Comparison of ENCODE assay signal across 10 cellular contexts in genomic region chr22:36366291-36366708, GRCh38. TPM values are rescaled to one million over a fixed set of nuclear protein-coding genes. Genes with fewer than 3 reads are reported as not detected.
DNase-seq lines count a peak whose midpoint lies in the region; ATAC-seq and TF ChIP-seq lines count a peak whose summit lies in the region.
"Had no signal": no experiment of that assay in that cellular context is flagged by ENCODE, and none has a peak within 500 bp of the region (broad histone marks: within the 10 kb centered on the region; RNA-seq: fewer than 3 reads in every experiment).

No MANE protein-coding gene starts in this region.

- H3K4me3 Mint-ChIP-seq in WTC11, result no peak overlapping the region

- peak overlapping the region; percentile 80 for H3K27ac ChIP-seq in foreskin keratinocyte
- H3K27ac ChIP-seq in rectal smooth muscle tissue (ENCODE audit: low read depth, low read length), result peak overlapping the region; percentile 94
- H3K27ac ChIP-seq: HL-60 had no signal

- H3K27me3 ChIP-seq in foreskin keratinocyte (no peaks in the 10 kb centered on the region), rectal smooth muscle tissue (ENCODE audit: control insufficient read depth, insufficient read depth, low read length) (no peaks in the 10 kb centered on the region)

- no peak overlapping the region for H3K4me3 ChIP-seq in rectal smooth muscle tissue (ENCODE audit: low read length)

- CTCF ChIA-PET in WTC11 (lab: Charles Lee), result interaction anchor here (1.0 kb wide), 1 partner anchor 14 kb away, joined by 5 read pairs; no protein-coding TSS in a partner anchor

- DNase-seq in ELR (ENCODE audit: low read depth), result peak; percentile 46
- DNase-seq in WTC11 (ENCODE audit: low spot score), result no peak
- DNase-seq in foreskin keratinocyte, result peak in 1 of 2 donors; percentile 40
- DNase-seq in central memory CD4-positive, alpha-beta T cell, result no peak
- no peak for DNase-seq in SHP77 treated with DMSO at 0.1 percent for 48 hours (lab: John Stamatoyannopoulos, UW)
- DNase-seq in globus pallidus (ENCODE audit: low spot score), result no peak
- DNase-seq: hippocampal formation had no signal

- no peaks in the 10 kb centered on the region for H3K36me3 ChIP-seq in rectal smooth muscle tissue (ENCODE audit: control insufficient read depth, insufficient read depth, low read length)

- ATAC-seq in WTC11 (no peak), foreskin keratinocyte (no peak), GM18502 (IDR thresholded peaks at IDR 0.05; ENCODE audit: poor library complexity, unreplicated experiment) (no peak)

- peaks cover 90% of the 10 kb centered on the region for H3K4me1 ChIP-seq in foreskin keratinocyte
- H3K4me1 ChIP-seq in rectal smooth muscle tissue (ENCODE audit: control insufficient read depth, insufficient read depth, low read length), result peaks cover 91% of the 10 kb centered on the region

- no peaks in the 10 kb centered on the region for H3K9me3 Mint-ChIP-seq in WTC11

- no peaks in the 10 kb centered on the region for H3K27me3 Mint-ChIP-seq in WTC11 (ENCODE audit: low read depth)

- no peak overlapping the region for H3K9ac ChIP-seq in rectal smooth muscle tissue (ENCODE audit: low read length)

- H3K27ac Mint-ChIP-seq in WTC11, result peak overlapping the region; percentile 100

- POLR2A ChIA-PET in WTC11 (lab: Charles Lee), result interaction anchor here (1.0 to 8.0 kb wide), 2 partner anchors 20 to 38 kb away, joined by 3 to 66 read pairs; partner anchors contain the start of gene MYH9

- TF ChIP-seq CTCF in WTC11 (IDR thresholded peaks at IDR 0.05) (no peak), foreskin keratinocyte (conservative IDR thresholded peaks at IDR 0.05) (no peak)

- H3K4me1 Mint-ChIP-seq in WTC11, result peaks cover 96% of the 10 kb centered on the region

- H3K36me3 Mint-ChIP-seq in WTC11, result peaks cover 4% of the 10 kb centered on the region; the same call in 1 of the 2 replicates

TF ChIP-seq in WTC11, 78 proteins besides CTCF, POLR2A, EP300 and RAD21:
- TF ChIP-seq FOXP1 (CRISPR knock-in tag; IDR thresholded peaks at IDR 0.05; ENCODE audit: borderline replicate concordance), result no peak
- TF ChIP-seq ZNF425 (CRISPR knock-in tag; conservative IDR thresholded peaks at IDR 0.05), result no peak
- no peak for TF ChIP-seq CBFB (CRISPR knock-in tag; IDR thresholded peaks at IDR 0.05; ENCODE audit: low read depth)
- TF ChIP-seq EMX1 (CRISPR knock-in tag; IDR thresholded peaks at IDR 0.05), result no peak
- no peak for TF ChIP-seq IRF1 (CRISPR knock-in tag; IDR thresholded peaks at IDR 0.05)
- TF ChIP-seq FOXK1 (CRISPR knock-in tag; IDR thresholded peaks at IDR 0.05), result 0 out of 2 replicates have a peak, but pooled peaks have one; percentile 26
- peak; percentile 45; the same call in 1 of the 2 replicates for TF ChIP-seq USF2 (CRISPR knock-in tag; IDR thresholded peaks at IDR 0.05)
- TF ChIP-seq E2F4 (CRISPR knock-in tag; IDR thresholded peaks at IDR 0.05; ENCODE audit: borderline replicate concordance, low read depth), result no peak
- no peak for TF ChIP-seq TP53 (CRISPR knock-in tag; IDR thresholded peaks at IDR 0.05)

RNA-seq across cellular contexts. Expression of gene MYH9, which starts 21.5 kb away (rescaled TPM):
- total RNA-seq in WTC11 (2021), result 272 to 288 TPM (median 277 TPM) in 3 replicates
- 926 and 995 TPM in 2 replicates for total RNA-seq in foreskin keratinocyte
- polyA plus RNA-seq in foreskin keratinocyte, result 295 and 315 TPM in 2 replicates
